Comparison of ENCODE assay signal across 17 cellular contexts in the genomic region with DNA sequence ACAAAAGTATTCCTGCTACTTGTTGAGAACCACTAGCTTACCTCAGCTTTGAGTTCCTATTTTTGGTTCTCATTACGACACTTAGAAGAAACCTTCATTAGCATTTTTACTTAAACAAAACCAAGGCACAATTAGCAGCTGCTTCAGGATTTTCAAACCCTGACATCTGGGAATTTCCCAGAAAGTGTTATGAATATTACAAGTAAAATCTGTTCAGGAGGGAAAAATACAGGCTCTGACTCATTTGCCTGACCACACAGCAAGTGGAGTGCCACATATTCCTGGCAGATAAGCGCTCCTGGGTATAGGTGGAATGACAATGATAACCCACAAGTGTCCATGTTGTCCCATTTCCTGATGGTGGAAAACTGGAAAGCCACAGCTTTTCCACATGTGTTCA. TPM values are rescaled to one million over a fixed set of nuclear protein-coding genes. Genes with fewer than 3 reads are reported as not detected.
A peak's percentile ranks its signal among the peaks of the same experiment; 100 is the strongest.
DNase-seq lines count a peak whose midpoint lies in the region; ATAC-seq and TF ChIP-seq lines count a peak whose summit lies in the region.
"Had no signal": no experiment of that assay in that cellular context is flagged by ENCODE, and none has a peak within 500 bp of the region (broad histone marks: within the 10 kb centered on the region; RNA-seq: fewer than 3 reads in every experiment).

No MANE protein-coding gene starts in this region.

- no peaks in the 10 kb centered on the region for H3K79me2 ChIP-seq in DOHH2 (ENCODE audit: control insufficient read depth, low read length)

- ATAC-seq in foreskin keratinocyte = peak; percentile 80
- no peak for ATAC-seq in SK-N-SH treated with all-trans-retinoic acid at 6 μM for 48 hours
- no peak for ATAC-seq in Right ventricle myocardium superior (ENCODE audit: poor library complexity)
- ATAC-seq: activated CD4-positive, CD25-positive, alpha-beta regulatory T cell treated with anti-CD3 and anti-CD28 coated beads, Interleukin-2, amount 50 U/mL, for 24 hours; naive thymus-derived CD8-positive, alpha-beta T cell had no signal

- peak; percentile 64 for DNase-seq in ELR (ENCODE audit: low read depth)
- DNase-seq in SW480 (ENCODE audit: low spot score) = peak; percentile 17
- DNase-seq in foreskin keratinocyte = peak; percentile 59 to 65
- no peak for DNase-seq in stimulated activated CD8-positive, alpha-beta memory T cell treated with anti-CD3 and anti-CD28 coated beads, Interleukin-4, amount 100 ng/mL, for 48 hours
- no peak for DNase-seq in Right ventricle myocardium superior
- DNase-seq: activated effector memory CD4-positive, alpha-beta T cell treated with anti-CD3 and anti-CD28 coated beads, Interleukin-2, amount 50 U/mL, for 16 hours; hypothalamus; kidney; naive thymus-derived CD8-positive, alpha-beta T cell; NCI-H1694 treated with DMSO at 0.1 percent for 48 hours; SHP77 treated with DMSO at 0.1 percent for 48 hours; stimulated activated CD4-positive, alpha-beta T cell treated with anti-CD3 and anti-CD28 coated beads, Interleukin-2, amount 100 ng/mL, for 24 hours; substantia nigra had no signal

- no peaks in the 10 kb centered on the region for H3K36me3 ChIP-seq in DOHH2 (ENCODE audit: control insufficient read depth, low read length)
- H3K36me3 ChIP-seq: ascending aorta had no signal

- no peak overlapping the region for H3K27ac ChIP-seq in DOHH2 (ENCODE audit: low read depth, low read length)
- no peak overlapping the region for H3K27ac ChIP-seq in foreskin keratinocyte
- H3K27ac ChIP-seq: ascending aorta had no signal

- peaks cover 15% of the 10 kb centered on the region for H3F3A ChIP-seq in DOHH2 (ENCODE audit: control insufficient read depth, insufficient read depth)

- peaks cover 77% of the 10 kb centered on the region for H3K4me1 ChIP-seq in DOHH2 (ENCODE audit: control insufficient read depth, low read length)
- no peaks in the 10 kb centered on the region for H3K4me1 ChIP-seq in foreskin keratinocyte

- no peaks in the 10 kb centered on the region for H3K9me2 ChIP-seq in DOHH2 (replicated peaks; ENCODE audit: control insufficient read depth, low read length)

- no peaks in the 10 kb centered on the region for H4K20me1 ChIP-seq in DOHH2 (ENCODE audit: control insufficient read depth, insufficient read depth, low read depth, low read length)

- intact Hi-C loops in Right ventricle myocardium superior (cut with DNase I) = no loop called here

- H3K4me2 ChIP-seq in DOHH2 (ENCODE audit: low read length) = peak overlapping the region; percentile 82

- peaks cover 1% of the 10 kb centered on the region; the same call in 1 of the 2 replicates for H3K9me3 ChIP-seq in DOHH2 (ENCODE audit: control insufficient read depth, insufficient read depth, low read length)

- no peak overlapping the region for H3K4me3 ChIP-seq in DOHH2 (ENCODE audit: low read length)
- H3K4me3 ChIP-seq: ascending aorta had no signal

- no peak for TF ChIP-seq CTCF in DOHH2 (IDR thresholded peaks at IDR 0.05; ENCODE audit: low read depth, low read length, poor library complexity, severe bottlenecking)
- TF ChIP-seq CTCF in foreskin keratinocyte (conservative IDR thresholded peaks at IDR 0.05) = no peak

- H3K27me3 ChIP-seq in DOHH2 (ENCODE audit: control insufficient read depth, low read length) = no peaks in the 10 kb centered on the region
- peaks cover 12% of the 10 kb centered on the region for H3K27me3 ChIP-seq in foreskin keratinocyte
- H3K27me3 ChIP-seq: ascending aorta had no signal

TF ChIP-seq in SK-N-SH treated with all-trans-retinoic acid at 6 μM for 48 hours, 23 proteins besides CTCF, POLR2A, EP300 and RAD21:
- no peak for TF ChIP-seq CSDC2 (CRISPR knock-in tag; IDR thresholded peaks at IDR 0.05)
- no peak for TF ChIP-seq RARB (CRISPR knock-in tag; IDR thresholded peaks at IDR 0.05)
- TF ChIP-seq OSR1 (CRISPR knock-in tag; IDR thresholded peaks at IDR 0.05) = no peak
- TF ChIP-seq ESRRG (CRISPR knock-in tag; IDR thresholded peaks at IDR 0.05) = no peak
- TF ChIP-seq, protein P1, sequence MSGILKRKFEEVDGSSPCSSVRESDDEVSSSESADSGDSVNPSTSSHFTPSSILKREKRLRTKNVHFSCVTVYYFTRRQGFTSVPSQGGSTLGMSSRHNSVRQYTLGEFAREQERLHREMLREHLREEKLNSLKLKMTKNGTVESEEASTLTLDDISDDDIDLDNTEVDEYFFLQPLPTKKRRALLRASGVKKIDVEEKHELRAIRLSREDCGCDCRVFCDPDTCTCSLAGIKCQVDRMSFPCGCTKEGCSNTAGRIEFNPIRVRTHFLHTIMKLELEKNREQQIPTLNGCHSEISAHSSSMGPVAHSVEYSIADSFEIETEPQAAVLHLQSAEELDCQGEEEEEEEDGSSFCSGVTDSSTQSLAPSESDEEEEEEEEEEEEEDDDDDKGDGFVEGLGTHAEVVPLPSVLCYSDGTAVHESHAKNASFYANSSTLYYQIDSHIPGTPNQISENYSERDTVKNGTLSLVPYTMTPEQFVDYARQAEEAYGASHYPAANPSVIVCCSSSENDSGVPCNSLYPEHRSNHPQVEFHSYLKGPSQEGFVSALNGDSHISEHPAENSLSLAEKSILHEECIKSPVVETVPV (CRISPR knock-in tag; IDR thresholded peaks at IDR 0.05) = no peak
- TF ChIP-seq TCF4 (CRISPR knock-in tag; IDR thresholded peaks at IDR 0.05; ENCODE audit: borderline replicate concordance) = no peak
- TF ChIP-seq, protein P2, sequence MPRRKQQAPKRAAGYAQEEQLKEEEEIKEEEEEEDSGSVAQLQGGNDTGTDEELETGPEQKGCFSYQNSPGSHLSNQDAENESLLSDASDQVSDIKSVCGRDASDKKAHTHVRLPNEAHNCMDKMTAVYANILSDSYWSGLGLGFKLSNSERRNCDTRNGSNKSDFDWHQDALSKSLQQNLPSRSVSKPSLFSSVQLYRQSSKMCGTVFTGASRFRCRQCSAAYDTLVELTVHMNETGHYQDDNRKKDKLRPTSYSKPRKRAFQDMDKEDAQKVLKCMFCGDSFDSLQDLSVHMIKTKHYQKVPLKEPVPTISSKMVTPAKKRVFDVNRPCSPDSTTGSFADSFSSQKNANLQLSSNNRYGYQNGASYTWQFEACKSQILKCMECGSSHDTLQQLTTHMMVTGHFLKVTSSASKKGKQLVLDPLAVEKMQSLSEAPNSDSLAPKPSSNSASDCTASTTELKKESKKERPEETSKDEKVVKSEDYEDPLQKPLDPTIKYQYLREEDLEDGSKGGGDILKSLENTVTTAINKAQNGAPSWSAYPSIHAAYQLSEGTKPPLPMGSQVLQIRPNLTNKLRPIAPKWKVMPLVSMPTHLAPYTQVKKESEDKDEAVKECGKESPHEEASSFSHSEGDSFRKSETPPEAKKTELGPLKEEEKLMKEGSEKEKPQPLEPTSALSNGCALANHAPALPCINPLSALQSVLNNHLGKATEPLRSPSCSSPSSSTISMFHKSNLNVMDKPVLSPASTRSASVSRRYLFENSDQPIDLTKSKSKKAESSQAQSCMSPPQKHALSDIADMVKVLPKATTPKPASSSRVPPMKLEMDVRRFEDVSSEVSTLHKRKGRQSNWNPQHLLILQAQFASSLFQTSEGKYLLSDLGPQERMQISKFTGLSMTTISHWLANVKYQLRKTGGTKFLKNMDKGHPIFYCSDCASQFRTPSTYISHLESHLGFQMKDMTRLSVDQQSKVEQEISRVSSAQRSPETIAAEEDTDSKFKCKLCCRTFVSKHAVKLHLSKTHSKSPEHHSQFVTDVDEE (CRISPR knock-in tag; IDR thresholded peaks at IDR 0.05) = no peak
- no peak for TF ChIP-seq ZC3H10 (CRISPR knock-in tag; IDR thresholded peaks at IDR 0.05)
- no peak for TF ChIP-seq PATZ1 (CRISPR knock-in tag; IDR thresholded peaks at IDR 0.05; ENCODE audit: borderline replicate concordance)
- TF ChIP-seq ZNF8 (CRISPR knock-in tag; IDR thresholded peaks at IDR 0.05) = no peak
- no peak for TF ChIP-seq TOX (CRISPR knock-in tag; IDR thresholded peaks at IDR 0.05; ENCODE audit: borderline replicate concordance)
- TF ChIP-seq BACH2 (CRISPR knock-in tag; IDR thresholded peaks at IDR 0.05; ENCODE audit: borderline replicate concordance) = no peak
- no peak for TF ChIP-seq ZNF70 (CRISPR knock-in tag; IDR thresholded peaks at IDR 0.05)
- TF ChIP-seq ZFP30 (CRISPR knock-in tag; IDR thresholded peaks at IDR 0.05) = no peak

RNA-seq across cellular contexts. Expression of gene RFTN1, which starts 10.3 kb away (rescaled TPM):
- 29.3 and 33.9 TPM in 2 replicates for total RNA-seq in foreskin keratinocyte
- polyA plus RNA-seq in foreskin keratinocyte = 18.5 and 19.9 TPM in 2 replicates
- 25.8 TPM for total RNA-seq in Right ventricle myocardium superior

Comparison
In these comparisons a context has a peak if more than half of its experiments do, and no peak if none do; other contexts are left out.
1. DNase-seq: peak in ELR (single experiment), SW480 (single experiment) and foreskin keratinocyte (2 of 2); none in stimulated activated CD8-positive, alpha-beta memory T cell treated with anti-CD3 and anti-CD28 coated beads, Interleukin-4, amount 100 ng/mL, for 48 hours (single experiment) and Right ventricle myocardium superior (single experiment).